ENCODE assay signal across 1 cellular context in genomic region chr12:106600503-106600902, GRCh38.
TF ChIP-seq lines count a peak whose summit lies in the region.

No MANE protein-coding gene starts in this region.

TF ChIP-seq in HepG2, 621 proteins besides CTCF, POLR2A, EP300 and RAD21:
- TF ChIP-seq HBP1 (CRISPR knock-in tag; IDR thresholded peaks at IDR 0.05; ENCODE audit: low read depth) (no peak), ZMAT3 (CRISPR knock-in tag; conservative IDR thresholded peaks at IDR 0.05) (no peak), ZNF879 (CRISPR knock-in tag; IDR thresholded peaks at IDR 0.05) (no peak), U2AF2 (IDR thresholded peaks at IDR 0.05; ENCODE audit: low read depth, low read length) (no peak), KLF16 (CRISPR knock-in tag; IDR thresholded peaks at IDR 0.05) (no peak), ZNF609 (CRISPR knock-in tag; IDR thresholded peaks at IDR 0.05; ENCODE audit: borderline replicate concordance) (no peak), FUBP1 (CRISPR knock-in tag; IDR thresholded peaks at IDR 0.05; ENCODE audit: borderline replicate concordance) (no peak), ZFP36L2 (CRISPR knock-in tag; IDR thresholded peaks at IDR 0.05) (no peak), PHF5A (CRISPR knock-in tag; IDR thresholded peaks at IDR 0.05; ENCODE audit: low read depth, unreplicated experiment) (no peak), RFX3 (CRISPR knock-in tag; IDR thresholded peaks at IDR 0.05) (no peak), HMG20B (CRISPR knock-in tag; conservative IDR thresholded peaks at IDR 0.05) (no peak), ARNTL (CRISPR knock-in tag; IDR thresholded peaks at IDR 0.05) (no peak), NFYB (CRISPR knock-in tag; IDR thresholded peaks at IDR 0.05) (no peak), ZNF432 (CRISPR knock-in tag; IDR thresholded peaks at IDR 0.05; ENCODE audit: borderline replicate concordance) (no peak), SRSF1 (optimal IDR thresholded peaks at IDR 0.05; ENCODE audit: low read depth, low read length) (no peak), ZBTB10 (CRISPR knock-in tag; IDR thresholded peaks at IDR 0.05; ENCODE audit: borderline replicate concordance) (no peak), SSRP1 (CRISPR knock-in tag; IDR thresholded peaks at IDR 0.05) (no peak), MEIS2 (CRISPR knock-in tag; IDR thresholded peaks at IDR 0.05) (no peak), ZFP90 (CRISPR knock-in tag; IDR thresholded peaks at IDR 0.05; ENCODE audit: borderline replicate concordance) (no peak), TCF12 (IDR thresholded peaks at IDR 0.05) (no peak), TCF12 (CRISPR knock-in tag; IDR thresholded peaks at IDR 0.05) (no peak)
